In genomic region chr2:44691174-44691785, GRCh38 we compare ENCODE assay signal across 21 cellular contexts.
DNase-seq lines count a peak whose midpoint lies in the region; ATAC-seq and TF ChIP-seq lines count a peak whose summit lies in the region.
"Had no signal": no experiment of that assay in that cellular context is flagged by ENCODE, and none has a peak within 500 bp of the region (broad histone marks: within the 10 kb centered on the region; RNA-seq: fewer than 3 reads in every experiment).

No MANE protein-coding gene starts in this region.

- H3K27me3 ChIP-seq in BE2C (no peaks in the 10 kb centered on the region), SK-N-SH (ENCODE audit: insufficient read depth) (no peaks in the 10 kb centered on the region), Karpas-422 (ENCODE audit: low read length) (no peaks in the 10 kb centered on the region)
- H3K27me3 ChIP-seq: BLaER1 had no signal

- no peaks in the 10 kb centered on the region for H3F3A ChIP-seq in SK-N-SH (replicated peaks; ENCODE audit: insufficient read depth)

- H3K9me2 ChIP-seq in SK-N-SH (no peaks in the 10 kb centered on the region), Karpas-422 (replicated peaks; ENCODE audit: insufficient read depth, low read length) (no peaks in the 10 kb centered on the region)

- H3K4me1 Mint-ChIP-seq in glutamatergic neuron (ENCODE audit: low read depth, unreplicated experiment), result peaks cover 22% of the 10 kb centered on the region
- H3K4me1 Mint-ChIP-seq: CD4-positive, CD25-positive, alpha-beta regulatory T cell had no signal

- no peaks in the 10 kb centered on the region for H3K79me2 ChIP-seq in SK-N-SH (ENCODE audit: insufficient read depth)
- no peaks in the 10 kb centered on the region for H3K79me2 ChIP-seq in Karpas-422 (ENCODE audit: low read length)

- no peak overlapping the region for H3K4me2 ChIP-seq in SK-N-SH
- no peak overlapping the region for H3K4me2 ChIP-seq in Karpas-422 (ENCODE audit: low read depth, low read length, poor library complexity, severe bottlenecking)
- H3K4me2 ChIP-seq: A549, BLaER1 had no signal

- H3K4me3 ChIP-seq in BE2C (ENCODE audit: low read depth, low read length) (no peak overlapping the region), SK-N-SH (ENCODE audit: low read depth in 2 of 2, low read length in 1 of 2) (no peak overlapping the region), Karpas-422 (ENCODE audit: low read length) (no peak overlapping the region)
- H3K4me3 ChIP-seq: A549, BLaER1 had no signal

- no peak overlapping the region for H3K9ac ChIP-seq in SK-N-SH
- no peak overlapping the region for H3K9ac ChIP-seq in Karpas-422 (ENCODE audit: low read length)
- H3K9ac ChIP-seq: BLaER1 had no signal

- no peaks in the 10 kb centered on the region for H3K9me3 Mint-ChIP-seq in glutamatergic neuron (ENCODE audit: unreplicated experiment)
- H3K9me3 Mint-ChIP-seq: CD4-positive, CD25-positive, alpha-beta regulatory T cell; CD8-positive, alpha-beta T cell had no signal

- H3K4me3 Mint-ChIP-seq in glutamatergic neuron (ENCODE audit: unreplicated experiment), result no peak overlapping the region
- H3K4me3 Mint-ChIP-seq: B cell; CD14-positive monocyte; CD4-positive, CD25-positive, alpha-beta regulatory T cell; CD8-positive, alpha-beta T cell had no signal

- no peak for TF ChIP-seq CTCF in BE2C (IDR thresholded peaks at IDR 0.05; ENCODE audit: low read depth, low read length)
- TF ChIP-seq CTCF in SK-N-SH (IDR thresholded peaks at IDR 0.05), result no peak
- TF ChIP-seq CTCF in glutamatergic neuron (IDR thresholded peaks at IDR 0.05; ENCODE audit: partially characterized antibody, unreplicated experiment), result no peak

- no peaks in the 10 kb centered on the region for H3K36me3 ChIP-seq in BE2C
- no peaks in the 10 kb centered on the region for H3K36me3 ChIP-seq in SK-N-SH (replicated peaks in 1 of 2; ENCODE audit: control insufficient read depth in 1 of 2, insufficient read depth in 2 of 2, low read length in 1 of 2)
- no peaks in the 10 kb centered on the region for H3K36me3 ChIP-seq in Karpas-422 (ENCODE audit: insufficient read depth, low read length)
- H3K36me3 ChIP-seq: BLaER1 had no signal

- POLR2A ChIA-PET in SK-N-SH (lab: Yijun Ruan, JAX), result interaction anchor here (1.1 to 2.0 kb wide), 4 partner anchors 10 to 248 kb away, joined by 3 to 9 read pairs (median 6); no protein-coding TSS in a partner anchor

- TF ChIP-seq RAD21 in SK-N-SH (IDR thresholded peaks at IDR 0.05; ENCODE audit: low read length), result no peak; the same call in none of the 2 replicates

- H3K9me3 ChIP-seq in BE2C (no peaks in the 10 kb centered on the region), SK-N-SH (no peaks in the 10 kb centered on the region), Karpas-422 (ENCODE audit: low read length) (no peaks in the 10 kb centered on the region)
- H3K9me3 ChIP-seq: A549, BLaER1, Caco-2 had no signal

- H3K36me3 Mint-ChIP-seq in glutamatergic neuron (ENCODE audit: unreplicated experiment), result no peaks in the 10 kb centered on the region
- H3K36me3 Mint-ChIP-seq: CD14-positive monocyte; CD4-positive, CD25-positive, alpha-beta regulatory T cell; CD8-positive, alpha-beta T cell had no signal

- H3K4me1 ChIP-seq in BE2C (peaks cover 42% of the 10 kb centered on the region), SK-N-SH (ENCODE audit: control insufficient read depth in 1 of 2, insufficient read depth in 2 of 2, low read depth in 1 of 2, low read length in 1 of 2) (peaks cover 0 to 56% of the 10 kb centered on the region in 2 experiments; a peak in 2 of 4 replicates), Karpas-422 (ENCODE audit: low read length) (no peaks in the 10 kb centered on the region)
- H3K4me1 ChIP-seq: A549, BLaER1, Caco-2 had no signal

- H3K27me3 Mint-ChIP-seq in glutamatergic neuron (ENCODE audit: unreplicated experiment), result peaks cover 4% of the 10 kb centered on the region
- H3K27me3 Mint-ChIP-seq: B cell; CD4-positive, CD25-positive, alpha-beta regulatory T cell had no signal

- no peak overlapping the region for H2AFZ ChIP-seq in SK-N-SH (ENCODE audit: low read depth)
- H2AFZ ChIP-seq in Karpas-422 (ENCODE audit: low read length), result no peak overlapping the region

- no peaks in the 10 kb centered on the region for H4K20me1 ChIP-seq in SK-N-SH (ENCODE audit: insufficient read depth)
- H4K20me1 ChIP-seq in Karpas-422 (ENCODE audit: insufficient read depth, low read depth, low read length), result peaks cover 11% of the 10 kb centered on the region; the same call in 1 of the 2 replicates
- H4K20me1 ChIP-seq: BLaER1 had no signal

- WGBS in SK-N-SH (ENCODE audit: low lambda C conversion rate), result 86% methylated on average over 10 of the region's 10 CpGs

- H3K27ac ChIP-seq in SK-N-SH (ENCODE audit: low read depth in 2 of 2, low read length in 1 of 2), result peak overlapping the region in 1 of 2 experiments; percentile 98; a peak in 2 of 4 replicates
- no peak overlapping the region for H3K27ac ChIP-seq in Karpas-422 (ENCODE audit: low read length)
- H3K27ac ChIP-seq: 22Rv1, A549, BLaER1 had no signal

- CTCF ChIA-PET in SK-N-SH (lab: Yijun Ruan, JAX), result interaction anchor here (0.6 to 8.0 kb wide), 15 partner anchors 9 to 299 kb away, joined by 3 to 66 read pairs (median 4); no protein-coding TSS in a partner anchor

- no peak for ATAC-seq in GM21390 (IDR thresholded peaks at IDR 0.05; ENCODE audit: unreplicated experiment)
- ATAC-seq: A549; CD8-positive, alpha-beta T cell had no signal

- DNase-seq in NCI-H82 (lab: John Stamatoyannopoulos, UW), result peak; percentile 38
- DNase-seq in NCI-H82 treated with DMSO at 0.1 percent for 48 hours (lab: John Stamatoyannopoulos, UW; ENCODE audit: unreplicated experiment), result no peak
- peak; percentile 78 for DNase-seq in BE2C
- DNase-seq in SK-N-SH, result peak; percentile 62
- DNase-seq in glutamatergic neuron, result peak; percentile 54
- no peak for DNase-seq in Karpas-422
- no peak for DNase-seq in activated CD4-positive, CD25-positive, alpha-beta regulatory T cell (lab: John Stamatoyannopoulos, UW)
- DNase-seq: AML-193; C1 segment of cervical spinal cord; Caco-2; Calu3; CD4-positive, CD25-positive, alpha-beta regulatory T cell; CD8-positive, alpha-beta T cell; DMS79 treated with DMSO at 0.1 percent for 48 hours; GF-D8 had no signal

- peak; percentile 9 to 88; a peak in 2 of 4 replicates for TF ChIP-seq EP300 in SK-N-SH (IDR thresholded peaks at IDR 0.05; ENCODE audit: borderline replicate concordance in 1 of 2, low read depth in 1 of 2, low read length in 1 of 2)

- H3K27ac Mint-ChIP-seq in glutamatergic neuron (ENCODE audit: unreplicated experiment), result no peak overlapping the region
- H3K27ac Mint-ChIP-seq: B cell; CD14-positive monocyte; CD4-positive, CD25-positive, alpha-beta regulatory T cell; CD8-positive, alpha-beta T cell had no signal

TF ChIP-seq in SK-N-SH, 30 proteins besides CTCF, POLR2A, EP300 and RAD21 (continues in another document):
- TF ChIP-seq GATA2 (CRISPR knock-in tag; IDR thresholded peaks at IDR 0.05), result peak; percentile 96
- no peak for TF ChIP-seq GABPA (IDR thresholded peaks at IDR 0.05; ENCODE audit: low read depth)
- no peak for TF ChIP-seq MEF2A (IDR thresholded peaks at IDR 0.05; ENCODE audit: borderline replicate concordance, low read depth)
- no peak for TF ChIP-seq USF1 (IDR thresholded peaks at IDR 0.05; ENCODE audit: borderline replicate concordance, low read depth)
- TF ChIP-seq FOSL2 (IDR thresholded peaks at IDR 0.05; ENCODE audit: borderline replicate concordance, low read depth), result no peak
- no peak for TF ChIP-seq POLR2AphosphoS5 (IDR thresholded peaks at IDR 0.05; ENCODE audit: low read depth, low read length)
- TF ChIP-seq FOXJ3 (CRISPR knock-in tag; IDR thresholded peaks at IDR 0.05), result peak; percentile 82
- no peak for TF ChIP-seq ELF1 (IDR thresholded peaks at IDR 0.05)
- peak; percentile 30; the same call in 1 of the 2 replicates for TF ChIP-seq MXI1 (IDR thresholded peaks at IDR 0.05; ENCODE audit: low read depth, low read length)
- TF ChIP-seq ZBTB33 (IDR thresholded peaks at IDR 0.05; ENCODE audit: borderline replicate concordance, low read depth), result no peak

Comparison
In these comparisons a context has a peak if more than half of its experiments do, and no peak if none do; other contexts are left out.
1. DNase-seq: peak in NCI-H82 (single experiment), BE2C (single experiment), SK-N-SH (single experiment) and glutamatergic neuron (single experiment); none in NCI-H82 treated with DMSO at 0.1 percent for 48 hours (single experiment), Karpas-422 (single experiment) and activated CD4-positive, CD25-positive, alpha-beta regulatory T cell (0 of 4).